ENCODE assay signal across 14 cellular contexts in genomic region chr7:6379881-6380280, GRCh38. TPM values are rescaled to one million over a fixed set of nuclear protein-coding genes. Genes with fewer than 3 reads are reported as not detected.
DNase-seq lines count a peak whose midpoint lies in the region; ATAC-seq and TF ChIP-seq lines count a peak whose summit lies in the region.
"Had no signal": no experiment of that assay in that cellular context is flagged by ENCODE, and none has a peak within 500 bp of the region (broad histone marks: within the 10 kb centered on the region; RNA-seq: fewer than 3 reads in every experiment).

No MANE protein-coding gene starts in this region.

- no TSS peak for BruUV-seq in A673 (replicated peaks; lab: Mats Ljungman, UMichigan)

- H3K9me3 Mint-ChIP-seq in activated naive CD4-positive, alpha-beta T cell treated with anti-CD3 and anti-CD28 coated beads for 36 hours = no peaks in the 10 kb centered on the region

- intact Hi-C loops in activated naive CD4-positive, alpha-beta T cell treated with anti-CD3 and anti-CD28 coated beads for 36 hours (cut with micrococcal nuclease) = no loop called here
- intact Hi-C loops in A673 (cut with micrococcal nuclease; ENCODE audit: unreplicated experiment) (no loop called here), dorsolateral prefrontal cortex (cut with DNase I) (no loop called here)

- H3K79me2 ChIP-seq in hepatocyte = peaks cover 100% of the 10 kb centered on the region
- H3K79me2 ChIP-seq in smooth muscle cell (ENCODE audit: low read depth) = peaks cover 100% of the 10 kb centered on the region

- no peak for DNase-seq in activated naive CD4-positive, alpha-beta T cell treated with anti-CD3 and anti-CD28 coated beads for 36 hours
- no peak for DNase-seq in activated naive CD4-positive, alpha-beta T cell (lab: John Stamatoyannopoulos, UW)
- no peak for DNase-seq in T-helper 17 cell
- no peak for DNase-seq in hepatocyte (ENCODE audit: low spot score)
- DNase-seq in smooth muscle cell (lab: John Stamatoyannopoulos, UW; ENCODE audit: unreplicated experiment) = no peak
- DNase-seq in A673 (ENCODE audit: low spot score) = no peak
- DNase-seq in dorsolateral prefrontal cortex = no peak
- DNase-seq in GM10266 (ENCODE audit: extremely low spot score) = no peak
- DNase-seq: activated CD4-positive, alpha-beta T cell treated with anti-CD3 and anti-CD28 coated beads for 1 hour; activated effector memory CD4-positive, alpha-beta T cell treated with Interleukin-2 at 50 U/mL for 16 hours; EL; NCI-H1417; NCI-H226 had no signal

- H3K27me3 Mint-ChIP-seq in activated naive CD4-positive, alpha-beta T cell treated with anti-CD3 and anti-CD28 coated beads for 36 hours (ENCODE audit: low read depth) = no peaks in the 10 kb centered on the region
- no peaks in the 10 kb centered on the region for H3K27me3 Mint-ChIP-seq in T-helper 17 cell

- H3K9me3 ChIP-seq in T-helper 17 cell (ENCODE audit: control insufficient read depth, low read length, poor library complexity, severe bottlenecking) (no peaks in the 10 kb centered on the region), hepatocyte (ENCODE audit: low read depth) (no peaks in the 10 kb centered on the region), smooth muscle cell (replicated peaks; ENCODE audit: low read depth) (no peaks in the 10 kb centered on the region), A673 (ENCODE audit: low read depth, low read length, poor library complexity, severe bottlenecking) (no peaks in the 10 kb centered on the region)

- H3K4me1 ChIP-seq in hepatocyte (ENCODE audit: insufficient read depth) (peaks cover 30% of the 10 kb centered on the region), smooth muscle cell (ENCODE audit: low read depth) (peaks cover 10% of the 10 kb centered on the region), A673 (ENCODE audit: insufficient read depth, low read length, poor library complexity, severe bottlenecking) (peaks cover 36% of the 10 kb centered on the region)

- POLR2A ChIA-PET in A673 (lab: Charles Lee; ENCODE audit: low non-redundant PET) = no interaction called here

- H3K4me3 ChIP-seq in hepatocyte = no peak overlapping the region
- no peak overlapping the region for H3K4me3 ChIP-seq in smooth muscle cell
- H3K4me3 ChIP-seq in A673 (ENCODE audit: low read depth, low read length, poor library complexity, severe bottlenecking) = no peak overlapping the region
- H3K4me3 ChIP-seq in dorsolateral prefrontal cortex = no peak overlapping the region
- H3K4me3 ChIP-seq: lung had no signal

- no peak overlapping the region for H3K9ac ChIP-seq in smooth muscle cell (ENCODE audit: low read depth)

- peaks cover 27% of the 10 kb centered on the region for H3F3A ChIP-seq in smooth muscle cell (ENCODE audit: low read depth)

- H3K36me3 ChIP-seq in hepatocyte (replicated peaks; ENCODE audit: insufficient read depth, low read depth) (no peaks in the 10 kb centered on the region), smooth muscle cell (ENCODE audit: low read depth) (no peaks in the 10 kb centered on the region), A673 (ENCODE audit: insufficient read depth, low read length, poor library complexity, severe bottlenecking) (no peaks in the 10 kb centered on the region)

- H2AFZ ChIP-seq in hepatocyte (no peak overlapping the region), smooth muscle cell (ENCODE audit: low read depth) (no peak overlapping the region)

- TF ChIP-seq CTCF in hepatocyte (IDR thresholded peaks at IDR 0.05; ENCODE audit: poor library complexity) = no peak
- TF ChIP-seq CTCF in smooth muscle cell (IDR thresholded peaks at IDR 0.05; ENCODE audit: borderline replicate concordance, insufficient read depth, poor library complexity, severe bottlenecking) = no peak
- TF ChIP-seq CTCF in A673 (conservative IDR thresholded peaks at IDR 0.05; ENCODE audit: low read depth, low read length) = no peak
- no peak for TF ChIP-seq CTCF in dorsolateral prefrontal cortex (IDR thresholded peaks at IDR 0.05 in 54 of 56, conservative IDR thresholded peaks at IDR 0.05 in 2 of 56; ENCODE audit: low read depth in 1 of 56, partially characterized antibody in 56 of 56)
- TF ChIP-seq CTCF in GM10266 (IDR thresholded peaks at IDR 0.05; ENCODE audit: control insufficient read depth, insufficient read depth, low read depth, missing control alignments) = no peak

- no peaks in the 10 kb centered on the region for H3K9me2 ChIP-seq in hepatocyte (replicated peaks; ENCODE audit: insufficient read depth)

- peaks cover 18% of the 10 kb centered on the region for H3K36me3 Mint-ChIP-seq in activated naive CD4-positive, alpha-beta T cell treated with anti-CD3 and anti-CD28 coated beads for 36 hours (ENCODE audit: low read depth)
- H3K36me3 Mint-ChIP-seq in T-helper 17 cell (ENCODE audit: low read depth) = peaks cover 5% of the 10 kb centered on the region

- peak overlapping the region; percentile 84 for H3K27ac Mint-ChIP-seq in activated naive CD4-positive, alpha-beta T cell treated with anti-CD3 and anti-CD28 coated beads for 36 hours
- peak overlapping the region; percentile 91 for H3K27ac Mint-ChIP-seq in T-helper 17 cell

- 85% methylated on average over 7 of the region's 7 CpGs for WGBS in hepatocyte (ENCODE audit: low lambda C conversion rate, missing lambda C conversion rate)
- 59% methylated on average over 7 of the region's 7 CpGs for WGBS in smooth muscle cell (ENCODE audit: low lambda C conversion rate)

- H3K27ac ChIP-seq in hepatocyte (peak overlapping the region; percentile 53), smooth muscle cell (ENCODE audit: low read depth) (peak overlapping the region; percentile 68), A673 (ENCODE audit: low read depth, low read length, poor library complexity, severe bottlenecking) (no peak overlapping the region), dorsolateral prefrontal cortex (peak overlapping the region in 7 of 59 donors; percentile 6 to 27 (median 16))

- H4K20me1 ChIP-seq in hepatocyte (ENCODE audit: insufficient read depth, poor library complexity, severe bottlenecking) (peaks cover 100% of the 10 kb centered on the region), smooth muscle cell (ENCODE audit: low read depth) (peaks cover 100% of the 10 kb centered on the region)

- ATAC-seq in T-helper 17 cell = no peak

- H3K4me3 Mint-ChIP-seq in activated naive CD4-positive, alpha-beta T cell treated with anti-CD3 and anti-CD28 coated beads for 36 hours = no peak overlapping the region
- H3K4me3 Mint-ChIP-seq in T-helper 17 cell = peak overlapping the region; percentile 43

- CTCF ChIA-PET in activated naive CD4-positive, alpha-beta T cell treated with anti-CD3 and anti-CD28 coated beads for 36 hours (lab: Charles Lee) = interaction anchor here (0.6 to 0.8 kb wide), 2 partner anchors 11 to 43 kb away, joined by 3 read pairs; no protein-coding TSS in a partner anchor
- CTCF ChIA-PET in A673 (lab: Charles Lee) = no interaction called here

- H3K4me2 ChIP-seq in hepatocyte (no peak overlapping the region), smooth muscle cell (peak overlapping the region; percentile 45)

- H3K4me1 Mint-ChIP-seq in activated naive CD4-positive, alpha-beta T cell treated with anti-CD3 and anti-CD28 coated beads for 36 hours (ENCODE audit: low read depth) = peaks cover 74% of the 10 kb centered on the region
- H3K4me1 Mint-ChIP-seq in T-helper 17 cell = peaks cover 54% of the 10 kb centered on the region

- no peaks in the 10 kb centered on the region for H3K27me3 ChIP-seq in hepatocyte
- H3K27me3 ChIP-seq in smooth muscle cell (ENCODE audit: low read depth) = no peaks in the 10 kb centered on the region
- no peaks in the 10 kb centered on the region for H3K27me3 ChIP-seq in A673 (replicated peaks; ENCODE audit: insufficient read depth, low read depth, low read length, poor library complexity)
- H3K27me3 ChIP-seq in dorsolateral prefrontal cortex = no peaks in the 10 kb centered on the region

RNA-seq across cellular contexts. Expression of gene RAC1, which starts 5.6 kb away (rescaled TPM):
- total RNA-seq in activated naive CD4-positive, alpha-beta T cell treated with anti-CD3 and anti-CD28 coated beads for 36 hours = 100 to 1,000 TPM; 144 to 145 TPM
- total RNA-seq in T-helper 17 cell = 10 to 100 TPM; 62.2 to 69.4 TPM
- total RNA-seq in hepatocyte = 74.7 and 105 TPM in 2 replicates
- polyA plus RNA-seq in hepatocyte = 429 and 452 TPM in 2 replicates
- 128 and 169 TPM in 2 replicates for total RNA-seq in smooth muscle cell
- 523 and 602 TPM in 2 replicates for polyA plus RNA-seq in smooth muscle cell
- 295 and 296 TPM in 2 replicates for total RNA-seq in A673 (2021)
- total RNA-seq in dorsolateral prefrontal cortex = 100 to 1,000 TPM; 189 to 309 (median 248) TPM

RNA-seq across cellular contexts. Expression of gene FAM220A, which starts 31.1 kb away (rescaled TPM):
- total RNA-seq in activated naive CD4-positive, alpha-beta T cell treated with anti-CD3 and anti-CD28 coated beads for 36 hours = 10 to 100 TPM in 1 of 2 experiments, 1 to 10 TPM in 1; 8.1 to 14.7 TPM
- 1 to 10 TPM; 6.0 to 6.2 TPM for total RNA-seq in T-helper 17 cell
- total RNA-seq in hepatocyte = 19.9 and 20.6 TPM in 2 replicates
- 4.5 and 5.8 TPM in 2 replicates for polyA plus RNA-seq in hepatocyte
- total RNA-seq in smooth muscle cell = 24.2 and 24.4 TPM in 2 replicates
- polyA plus RNA-seq in smooth muscle cell = 6.8 and 7.4 TPM in 2 replicates
- total RNA-seq in A673 (2021) = 18.5 and 23.4 TPM in 2 replicates
- total RNA-seq in dorsolateral prefrontal cortex = 10 to 100 TPM; 17.0 to 54.5 (median 31.2) TPM
